ENCODE assay signal across 16 cellular contexts in genomic region chr2:98683728-98684127, GRCh38. TPM values are rescaled to one million over a fixed set of nuclear protein-coding genes. Genes with fewer than 3 reads are reported as not detected.
A peak's percentile ranks its signal among the peaks of the same experiment; 100 is the strongest.
DNase-seq lines count a peak whose midpoint lies in the region; ATAC-seq and TF ChIP-seq lines count a peak whose summit lies in the region.
"Had no signal": no experiment of that assay in that cellular context is flagged by ENCODE, and none has a peak within 500 bp of the region (broad histone marks: within the 10 kb centered on the region; RNA-seq: fewer than 3 reads in every experiment).

No MANE protein-coding gene starts in this region.

- peak in 1 of 4 donors; percentile 89 for ATAC-seq in heart left ventricle
- no peak for ATAC-seq in Right ventricle myocardium inferior
- ATAC-seq in activated naive CD8-positive, alpha-beta T cell treated with anti-CD3 and anti-CD28 coated beads, Interleukin-2, amount 50 U/mL, for 24 hours, result no peak
- no peak for ATAC-seq in stimulated activated naive CD8-positive, alpha-beta T cell treated with anti-CD3 and anti-CD28 coated beads, Interleukin-15, amount 100 ng/mL, for 72 hours
- no peak for ATAC-seq in GM21423 (IDR thresholded peaks at IDR 0.05; ENCODE audit: unreplicated experiment)

- H3K27ac ChIP-seq in heart left ventricle (peak overlapping the region in 9 of 12 donors; percentile 6 to 59 (median 14)), KOPT-K1 (ENCODE audit: low read depth, low read length, poor library complexity, severe bottlenecking) (peak overlapping the region; percentile 9)
- H3K27ac ChIP-seq: HL-60, RWPE1 had no signal

- 61 to 76% (median 70%) methylated on average over 5 of the region's 5 CpGs for WGBS in heart left ventricle, 4 donors

- H3K36me3 ChIP-seq in heart left ventricle (no peaks in the 10 kb centered on the region), KOPT-K1 (ENCODE audit: insufficient read depth, low read length) (peaks cover 13% of the 10 kb centered on the region; the same call in 1 of the 2 replicates)

- peaks cover 11% of the 10 kb centered on the region for H3K9me3 Mint-ChIP-seq in activated naive CD8-positive, alpha-beta T cell treated with anti-CD3 and anti-CD28 coated beads, Interleukin-2, amount 50 U/mL, for 24 hours
- no peaks in the 10 kb centered on the region for H3K9me3 Mint-ChIP-seq in stimulated activated naive CD8-positive, alpha-beta T cell treated with anti-CD3 and anti-CD28 coated beads, Interleukin-15, amount 100 ng/mL, for 72 hours

- peak overlapping the region; percentile 17 for H3K27ac Mint-ChIP-seq in activated naive CD8-positive, alpha-beta T cell treated with anti-CD3 and anti-CD28 coated beads, Interleukin-2, amount 50 U/mL, for 24 hours
- H3K27ac Mint-ChIP-seq in stimulated activated naive CD8-positive, alpha-beta T cell treated with anti-CD3 and anti-CD28 coated beads, Interleukin-15, amount 100 ng/mL, for 72 hours, result peak overlapping the region; percentile 3 to 42
- H3K27ac Mint-ChIP-seq: B cell had no signal

- no peaks in the 10 kb centered on the region for H3K27me3 Mint-ChIP-seq in activated naive CD8-positive, alpha-beta T cell treated with anti-CD3 and anti-CD28 coated beads, Interleukin-2, amount 50 U/mL, for 24 hours
- no peaks in the 10 kb centered on the region for H3K27me3 Mint-ChIP-seq in stimulated activated naive CD8-positive, alpha-beta T cell treated with anti-CD3 and anti-CD28 coated beads, Interleukin-15, amount 100 ng/mL, for 72 hours
- H3K27me3 Mint-ChIP-seq: B cell had no signal

- peaks cover 52% of the 10 kb centered on the region for H3K4me1 Mint-ChIP-seq in activated naive CD8-positive, alpha-beta T cell treated with anti-CD3 and anti-CD28 coated beads, Interleukin-2, amount 50 U/mL, for 24 hours
- H3K4me1 Mint-ChIP-seq in stimulated activated naive CD8-positive, alpha-beta T cell treated with anti-CD3 and anti-CD28 coated beads, Interleukin-15, amount 100 ng/mL, for 72 hours, result peaks cover 83% of the 10 kb centered on the region
- H3K4me1 Mint-ChIP-seq: B cell had no signal

- no peak overlapping the region for H3K4me3 Mint-ChIP-seq in activated naive CD8-positive, alpha-beta T cell treated with anti-CD3 and anti-CD28 coated beads, Interleukin-2, amount 50 U/mL, for 24 hours
- H3K4me3 Mint-ChIP-seq in stimulated activated naive CD8-positive, alpha-beta T cell treated with anti-CD3 and anti-CD28 coated beads, Interleukin-15, amount 100 ng/mL, for 72 hours, result peak overlapping the region in 1 of 2 donors; percentile 29
- H3K4me3 Mint-ChIP-seq: B cell had no signal

- H3K9me3 ChIP-seq in heart left ventricle (no peaks in the 10 kb centered on the region), KOPT-K1 (ENCODE audit: insufficient read depth, low read length, poor library complexity, severe bottlenecking) (peaks cover 5% of the 10 kb centered on the region)

- H3K36me3 Mint-ChIP-seq in activated naive CD8-positive, alpha-beta T cell treated with anti-CD3 and anti-CD28 coated beads, Interleukin-2, amount 50 U/mL, for 24 hours (ENCODE audit: low read depth), result peaks cover 7% of the 10 kb centered on the region

- no peak for TF ChIP-seq CTCF in heart left ventricle (IDR thresholded peaks at IDR 0.05)

- H3K4me3 ChIP-seq in heart left ventricle, result no peak overlapping the region

- H3K27me3 ChIP-seq in heart left ventricle, result no peaks in the 10 kb centered on the region

- TF ChIP-seq POLR2A in heart left ventricle (IDR thresholded peaks at IDR 0.05), result no peak

- intact Hi-C loops in heart left ventricle (cut with DNase I) (loop anchor here in 1 of 10 donors (5.0 kb wide), 1 partner anchor 44 kb away; no protein-coding TSS in a partner anchor), Right ventricle myocardium inferior (cut with DNase I) (no loop called here)

- no peak for DNase-seq in heart left ventricle
- no peak for DNase-seq in Right ventricle myocardium inferior (ENCODE audit: missing footprints)
- no peak for DNase-seq in activated naive CD8-positive, alpha-beta T cell treated with anti-CD3 and anti-CD28 coated beads, Interleukin-2, amount 50 U/mL, for 24 hours
- DNase-seq in stimulated activated naive CD8-positive, alpha-beta T cell treated with anti-CD3 and anti-CD28 coated beads, Interleukin-15, amount 100 ng/mL, for 72 hours, result no peak
- no peak for DNase-seq in SKM-1 treated with dmso at 0.1 percent for 144 hours (lab: John Stamatoyannopoulos, UW; ENCODE audit: unreplicated experiment)
- DNase-seq in NCI-H146 (lab: John Stamatoyannopoulos, UW), result no peak
- DNase-seq: DMS 273 treated with DMSO at 0.1 percent for 48 hours, NCI-H1436 treated with DMSO at 0.1 percent for 48 hours, NCI-H2081 treated with DMSO at 0.1 percent for 48 hours, NCI-H526, OCI-M1 had no signal

- peaks cover 0 to 12% (median 4%) of the 10 kb centered on the region in 12 donors for H3K4me1 ChIP-seq in heart left ventricle

RNA-seq across cellular contexts. Expression of gene MGAT4A, which starts 47.2 kb away (rescaled TPM):
- total RNA-seq in heart left ventricle (10 to 100 TPM; 10.2 to 45.0 (median 18.2) TPM), Right ventricle myocardium inferior (19.3 TPM)
- polyA plus RNA-seq in heart left ventricle, result 1 to 10 TPM; 4.2 to 6.7 TPM
